ENCODE assay signal across 25 cellular contexts in the genomic region with DNA sequence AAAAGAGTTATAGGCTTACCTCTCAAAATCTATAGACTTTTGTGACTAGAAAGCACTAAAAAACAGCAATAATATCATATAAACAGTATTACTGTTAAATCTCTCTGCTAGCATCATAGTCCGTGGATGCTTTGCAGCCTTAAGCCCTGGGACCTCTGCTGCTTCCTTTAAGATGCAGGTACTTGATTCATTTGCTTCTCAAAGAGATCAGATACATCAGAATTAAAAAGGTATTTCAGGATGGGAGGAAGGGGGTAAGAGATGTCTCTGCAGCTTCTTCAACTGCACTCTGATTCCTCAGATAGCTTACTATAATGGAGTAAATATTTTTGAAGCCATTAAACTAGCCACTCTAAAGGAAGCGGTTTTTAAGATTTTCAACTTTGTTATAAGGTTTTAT.
"Had no signal": no experiment of that assay in that cellular context is flagged by ENCODE, and none has a peak within 500 bp of the region (broad histone marks: within the 10 kb centered on the region; RNA-seq: fewer than 3 reads in every experiment).

No MANE protein-coding gene starts in this region.

- H3K4me3 Mint-ChIP-seq: naive thymus-derived CD8-positive, alpha-beta T cell; nephron progenitor cell; stimulated activated effector memory CD8-positive, alpha-beta T cell treated with anti-CD3 and anti-CD28 coated beads, Interleukin-12 subunit alpha, Interleukin-12 subunit beta, amount 100 ng/mL, for 72 hours; type B pancreatic cell had no signal

- H3K4me1 Mint-ChIP-seq: nephron progenitor cell had no signal

- H3K27ac ChIP-seq: coronary artery, esophagus muscularis mucosa, foreskin keratinocyte, heart right ventricle, left lung, prostate gland, right atrium auricular region, sigmoid colon, stomach, tibial artery had no signal

- H3K9me3 ChIP-seq: esophagus muscularis mucosa, heart right ventricle, left lung, prostate gland, right atrium auricular region, sigmoid colon, stomach, tibial artery had no signal

- H3K27me3 Mint-ChIP-seq: naive thymus-derived CD8-positive, alpha-beta T cell; type B pancreatic cell had no signal

- H3K9me3 Mint-ChIP-seq: naive thymus-derived CD8-positive, alpha-beta T cell; nephron progenitor cell; stimulated activated effector memory CD8-positive, alpha-beta T cell treated with anti-CD3 and anti-CD28 coated beads, Interleukin-12 subunit alpha, Interleukin-12 subunit beta, amount 100 ng/mL, for 72 hours; type B pancreatic cell had no signal

- H3K4me1 ChIP-seq: foreskin keratinocyte, heart right ventricle, left lung, prostate gland, right atrium auricular region, sigmoid colon, tibial artery had no signal

- H3K27me3 ChIP-seq: esophagus muscularis mucosa, foreskin keratinocyte, heart right ventricle, left lung, right atrium auricular region, sigmoid colon, stomach, tibial artery had no signal

- H3K27ac Mint-ChIP-seq: type B pancreatic cell had no signal

- H3K36me3 ChIP-seq: prostate gland had no signal

- ATAC-seq: foreskin keratinocyte; heart right ventricle; left cardiac atrium; naive thymus-derived CD8-positive, alpha-beta T cell; stimulated activated effector memory CD8-positive, alpha-beta T cell treated with anti-CD3 and anti-CD28 coated beads, Interleukin-12 subunit alpha, Interleukin-12 subunit beta, amount 100 ng/mL, for 72 hours had no signal

- H3K4me3 ChIP-seq: coronary artery, esophagus muscularis mucosa, heart right ventricle, left lung, prostate gland, right atrium auricular region, sigmoid colon, stomach, tibial artery had no signal

- DNase-seq: dermis blood vessel endothelial cell; effector memory CD4-positive, alpha-beta T cell; foreskin keratinocyte; glutamatergic neuron; heart right ventricle; hippocampal formation; left cardiac atrium; left lung; mesendoderm; midbrain; naive thymus-derived CD8-positive, alpha-beta T cell; nephron progenitor cell; nucleus accumbens; sigmoid colon; stimulated activated CD4-positive, alpha-beta T cell treated with anti-CD3 and anti-CD28 coated beads, Interleukin-2, amount 100 ng/mL, for 24 hours; stimulated activated CD4-positive, alpha-beta T cell treated with anti-CD3 and anti-CD28 coated beads, Interleukin-4, amount 100 ng/mL, for 24 hours; stimulated activated naive CD4-positive, alpha-beta T cell treated with Interleukin-2 at 50 U/mL for 16 hours; stomach; tibial artery had no signal
